ENCODE assay signal across 1 cellular context in genomic region chr20:63972312-63973159, GRCh38.
TF ChIP-seq lines count a peak whose summit lies in the region.

No MANE protein-coding gene starts in this region.

TF ChIP-seq in HepG2, 621 proteins besides CTCF, POLR2A, EP300 and RAD21 (continued from another document and continues in another):
- TF ChIP-seq FOXP4 (CRISPR knock-in tag; IDR thresholded peaks at IDR 0.05) = no peak; the same call in 1 of the 2 replicates
- no peak for TF ChIP-seq ZNF512 (CRISPR knock-in tag; IDR thresholded peaks at IDR 0.05)
- no peak for TF ChIP-seq ZFP62 (CRISPR knock-in tag; IDR thresholded peaks at IDR 0.05)
- peak; percentile 54 for TF ChIP-seq POLR2G (IDR thresholded peaks at IDR 0.05; ENCODE audit: low read depth, low read length)
- TF ChIP-seq ZFYVE20 (CRISPR knock-in tag; IDR thresholded peaks at IDR 0.05; ENCODE audit: borderline replicate concordance, low read depth) = no peak
- TF ChIP-seq DMTF1 (CRISPR knock-in tag; IDR thresholded peaks at IDR 0.05) = peak; percentile 72; the same call in 1 of the 2 replicates
- TF ChIP-seq KDM5B (CRISPR knock-in tag; IDR thresholded peaks at IDR 0.05; ENCODE audit: borderline replicate concordance) = 0 out of 2 replicates have a peak, but pooled peaks have one; percentile 54
- peak; percentile 68 for TF ChIP-seq FOSL2 (CRISPR knock-in tag; IDR thresholded peaks at IDR 0.05)
- TF ChIP-seq RARG (CRISPR knock-in tag; IDR thresholded peaks at IDR 0.05; ENCODE audit: low read depth) = no peak
- TF ChIP-seq ZSCAN25 (CRISPR knock-in tag; IDR thresholded peaks at IDR 0.05) = 0 out of 2 replicates have a peak, but pooled peaks have one; percentile 46
- peak; percentile 56; the same call in 1 of the 2 replicates for TF ChIP-seq SPEN (CRISPR knock-in tag; IDR thresholded peaks at IDR 0.05; ENCODE audit: low read depth)
- peak; percentile 79; the same call in 1 of the 2 replicates for TF ChIP-seq ZNF468 (CRISPR knock-in tag; IDR thresholded peaks at IDR 0.05)
- 0 out of 2 replicates have a peak, but pooled peaks have one; percentile 77 for TF ChIP-seq ZNF572 (CRISPR knock-in tag; IDR thresholded peaks at IDR 0.05)
- TF ChIP-seq ZNF672 (CRISPR knock-in tag; IDR thresholded peaks at IDR 0.05) = peak; percentile 61; the same call in 1 of the 2 replicates
- peak; percentile 63; the same call in 1 of the 2 replicates for TF ChIP-seq ZBTB20 (CRISPR knock-in tag; IDR thresholded peaks at IDR 0.05; ENCODE audit: borderline replicate concordance, low read depth)
- TF ChIP-seq ZNF432 (CRISPR knock-in tag; IDR thresholded peaks at IDR 0.05; ENCODE audit: borderline replicate concordance) = 0 out of 2 replicates have a peak, but pooled peaks have one; percentile 47
- TF ChIP-seq ZC3H4 (CRISPR knock-in tag; IDR thresholded peaks at IDR 0.05; ENCODE audit: borderline replicate concordance) = no peak
- peak; percentile 88 for TF ChIP-seq SAP130 (CRISPR knock-in tag; IDR thresholded peaks at IDR 0.05; ENCODE audit: low read depth)
- TF ChIP-seq ZBTB33 (CRISPR knock-in tag; IDR thresholded peaks at IDR 0.05) = no peak
- peak; percentile 58; the same call in 1 of the 2 replicates for TF ChIP-seq ZNF547 (CRISPR knock-in tag; IDR thresholded peaks at IDR 0.05)
- TF ChIP-seq ZBTB7A (CRISPR knock-in tag; IDR thresholded peaks at IDR 0.05) = peak; percentile 91; the same call in 1 of the 2 replicates
- no peak for TF ChIP-seq ZNF513 (CRISPR knock-in tag; conservative IDR thresholded peaks at IDR 0.05)
- TF ChIP-seq ZNF878 (CRISPR knock-in tag; IDR thresholded peaks at IDR 0.05) = no peak
- no peak; the same call in 1 of the 2 replicates for TF ChIP-seq PAX8 (CRISPR knock-in tag; IDR thresholded peaks at IDR 0.05; ENCODE audit: borderline replicate concordance)
- TF ChIP-seq ZNF362 (CRISPR knock-in tag; IDR thresholded peaks at IDR 0.05; ENCODE audit: borderline replicate concordance) = no peak
- TF ChIP-seq ZNF7 (CRISPR knock-in tag; IDR thresholded peaks at IDR 0.05) = no peak
- TF ChIP-seq FOXO4 (CRISPR knock-in tag; conservative IDR thresholded peaks at IDR 0.05) = 0 out of 2 replicates have a peak, but pooled peaks have one; percentile 10
- no peak; the same call in 1 of the 2 replicates for TF ChIP-seq FOXA1 (IDR thresholded peaks at IDR 0.05)
- peak; percentile 91 for TF ChIP-seq FOXA1 (CRISPR knock-in tag; IDR thresholded peaks at IDR 0.05)
- peak; percentile 18; the same call in 1 of the 2 replicates for TF ChIP-seq CBX5 (CRISPR knock-in tag; IDR thresholded peaks at IDR 0.05; ENCODE audit: borderline replicate concordance)
- no peak for TF ChIP-seq LCORL (IDR thresholded peaks at IDR 0.05)
- TF ChIP-seq LCORL (CRISPR knock-in tag; IDR thresholded peaks at IDR 0.05) = peak; percentile 84; the same call in 1 of the 2 replicates
- TF ChIP-seq ZNF552 (CRISPR knock-in tag; IDR thresholded peaks at IDR 0.05; ENCODE audit: borderline replicate concordance) = 0 out of 2 replicates have a peak, but pooled peaks have one; percentile 64
- TF ChIP-seq ZMAT3 (CRISPR knock-in tag; conservative IDR thresholded peaks at IDR 0.05) = peak; percentile 26; the same call in 1 of the 2 replicates
- no peak for TF ChIP-seq ASH2L (IDR thresholded peaks at IDR 0.05; ENCODE audit: insufficient read length, low read depth, low read length)
- no peak for TF ChIP-seq MEF2D (CRISPR knock-in tag; IDR thresholded peaks at IDR 0.05)
- TF ChIP-seq ATF3 (CRISPR knock-in tag; IDR thresholded peaks at IDR 0.05) = peak; percentile 27; the same call in 1 of the 2 replicates
- TF ChIP-seq PAXIP1 (CRISPR knock-in tag; conservative IDR thresholded peaks at IDR 0.05) = peak; percentile 32; the same call in 1 of the 2 replicates
- peak; percentile 21; the same call in 1 of the 2 replicates for TF ChIP-seq FOXO1 (CRISPR knock-in tag; IDR thresholded peaks at IDR 0.05)
- no peak; the same call in 1 of the 2 replicates for TF ChIP-seq ZNF274 (CRISPR knock-in tag; IDR thresholded peaks at IDR 0.05)
- no peak for TF ChIP-seq ZNF225 (CRISPR knock-in tag; IDR thresholded peaks at IDR 0.05)
- TF ChIP-seq TBX3 (IDR thresholded peaks at IDR 0.05; ENCODE audit: borderline replicate concordance) = 0 out of 2 replicates have a peak, but pooled peaks have one; percentile 43
